8 cellular contexts compared by ENCODE assay signal in genomic region chr10:8054243-8054497, GRCh38. TPM values are rescaled to one million over a fixed set of nuclear protein-coding genes. Genes with fewer than 3 reads are reported as not detected.
DNase-seq lines count a peak whose midpoint lies in the region; ATAC-seq, FAIRE-seq and TF ChIP-seq lines count a peak whose summit lies in the region.

No MANE protein-coding gene starts in this region.

- no peak for DNase-seq in activated naive CD4-positive, alpha-beta T cell treated with Interleukin-2 at 50 U/mL for 16 hours
- DNase-seq in bronchial epithelial cell (ENCODE audit: low read depth) (no peak), naive B cell (no peak), iPS-NIHi7 (ENCODE audit: extremely low spot score) (no peak), NCI-H1105 treated with DMSO at 0.1 percent for 48 hours (lab: John Stamatoyannopoulos, UW) (no peak)

- peaks cover 13% of the 10 kb centered on the region for H3K27me3 Mint-ChIP-seq in activated naive CD4-positive, alpha-beta T cell treated with anti-CD3 and anti-CD28 coated beads, Interleukin-2, amount 50 U/mL, for 24 hours
- H3K27me3 Mint-ChIP-seq in naive B cell = peaks cover 43 to 78% (median 62%) of the 10 kb centered on the region in 3 donors

- peaks cover 57% of the 10 kb centered on the region for H3K4me1 Mint-ChIP-seq in activated naive CD4-positive, alpha-beta T cell treated with anti-CD3 and anti-CD28 coated beads, Interleukin-2, amount 50 U/mL, for 24 hours
- H3K4me1 Mint-ChIP-seq in naive B cell = peaks cover 42 to 64% (median 46%) of the 10 kb centered on the region in 3 donors

- H3K4me3 ChIP-seq in bronchial epithelial cell (ENCODE audit: low read depth, low read length) = peak overlapping the region; percentile 42

- no peaks in the 10 kb centered on the region for H3K9me3 Mint-ChIP-seq in activated naive CD4-positive, alpha-beta T cell treated with anti-CD3 and anti-CD28 coated beads, Interleukin-2, amount 50 U/mL, for 24 hours
- H3K9me3 Mint-ChIP-seq in naive B cell = peaks cover 0 to 9% (median 6%) of the 10 kb centered on the region in 7 donors

- peaks cover under 1% of the 10 kb centered on the region for H3K36me3 Mint-ChIP-seq in activated naive CD4-positive, alpha-beta T cell treated with anti-CD3 and anti-CD28 coated beads, Interleukin-2, amount 50 U/mL, for 24 hours
- H3K36me3 Mint-ChIP-seq in naive B cell = peaks cover 6 to 9% of the 10 kb centered on the region in 2 donors

- peak overlapping the region; percentile 97 for H3K4me3 Mint-ChIP-seq in activated naive CD4-positive, alpha-beta T cell treated with anti-CD3 and anti-CD28 coated beads, Interleukin-2, amount 50 U/mL, for 24 hours
- peak overlapping the region; percentile 67 to 90 (median 85) for H3K4me3 Mint-ChIP-seq in naive B cell

- FAIRE-seq in bronchial epithelial cell (lab: Jason Lieb, UNC) = no peak

- peak overlapping the region; percentile 93 for H3K27ac Mint-ChIP-seq in activated naive CD4-positive, alpha-beta T cell treated with anti-CD3 and anti-CD28 coated beads, Interleukin-2, amount 50 U/mL, for 24 hours
- peak overlapping the region in 5 of 6 donors; percentile 16 to 86 (median 53) for H3K27ac Mint-ChIP-seq in naive B cell

- no peak for TF ChIP-seq CTCF in bronchial epithelial cell (IDR thresholded peaks at IDR 0.05; ENCODE audit: insufficient read depth, low read length, severe bottlenecking)

- no peaks in the 10 kb centered on the region for H3K36me3 ChIP-seq in bronchial epithelial cell (ENCODE audit: control insufficient read depth, insufficient read depth, low read length)

- ATAC-seq in HG03280 (IDR thresholded peaks at IDR 0.05; ENCODE audit: unreplicated experiment) (peak; percentile 4), naive B cell (ENCODE audit: low read depth in 2 of 2) (no peak), GM18870 (IDR thresholded peaks at IDR 0.05; ENCODE audit: unreplicated experiment) (no peak)

- H3K27me3 ChIP-seq in bronchial epithelial cell (ENCODE audit: control insufficient read depth, insufficient read depth, low read length) = peaks cover 57% of the 10 kb centered on the region

RNA-seq across cellular contexts. Expression of gene GATA3, which starts 0.3 kb away (rescaled TPM):
- under 0.01 TPM in 1 of 2 replicates, not detected in the other for total RNA-seq in bronchial epithelial cell
- under 1 TPM in 3 of 6 donors, not detected in 3; 0.12 to 0.26 (median 0.14) TPM for polyA plus RNA-seq in naive B cell (ENCODE audit: low read depth in 6 of 6)
